Comparison of ENCODE assay signal across 11 cellular contexts in the genomic region with DNA sequence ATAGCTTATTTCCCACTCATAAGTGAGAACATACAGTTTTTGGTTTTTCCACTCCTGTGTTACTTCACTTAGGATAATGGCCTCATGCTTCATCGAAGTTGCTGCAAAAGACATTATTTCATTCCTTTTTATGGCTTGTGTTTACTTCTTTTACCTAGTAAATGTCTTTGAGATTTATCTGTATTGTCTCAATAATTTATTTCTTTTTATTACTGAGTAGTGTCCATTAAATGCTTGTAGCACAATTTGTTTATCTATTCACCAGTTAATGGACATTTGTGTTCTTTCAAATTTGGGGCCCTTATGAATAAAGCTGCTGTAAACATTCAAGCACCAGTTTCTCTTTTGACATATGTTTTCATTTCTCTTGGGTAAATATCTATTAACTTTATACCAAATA.
"Had no signal": no experiment of that assay in that cellular context is flagged by ENCODE, and none has a peak within 500 bp of the region (broad histone marks: within the 10 kb centered on the region; RNA-seq: fewer than 3 reads in every experiment).

No MANE protein-coding gene starts in this region.

- H3K27ac ChIP-seq: colonic mucosa, hepatocyte had no signal

- H3K36me3 ChIP-seq: colonic mucosa had no signal

- H3K4me3 ChIP-seq: colonic mucosa, hepatocyte, smooth muscle cell had no signal

- ATAC-seq: left cardiac atrium; naive thymus-derived CD8-positive, alpha-beta T cell; right cardiac atrium had no signal

- DNase-seq: colonic mucosa; dermis blood vessel endothelial cell; head of caudate nucleus; kidney; left cardiac atrium; naive thymus-derived CD8-positive, alpha-beta T cell; right cardiac atrium; stimulated activated CD4-positive, alpha-beta T cell treated with anti-CD3 and anti-CD28 coated beads, Interleukin-2, amount 100 ng/mL, for 48 hours; stimulated activated naive CD4-positive, alpha-beta T cell treated with Interleukin-2 at 50 U/mL for 16 hours had no signal

- H3K79me2 ChIP-seq: hepatocyte had no signal

- H2AFZ ChIP-seq: hepatocyte had no signal

- H3K4me2 ChIP-seq: hepatocyte, smooth muscle cell had no signal

- H3K27me3 ChIP-seq: colonic mucosa, hepatocyte had no signal

- H3K4me1 ChIP-seq: colonic mucosa had no signal

- H3K9me3 ChIP-seq: colonic mucosa had no signal
